In genomic region chr2:21501344-21502027, GRCh38 we compare ENCODE assay signal across 25 cellular contexts.
DNase-seq lines count a peak whose midpoint lies in the region; FAIRE-seq and TF ChIP-seq lines count a peak whose summit lies in the region.
"Had no signal": no experiment of that assay in that cellular context is flagged by ENCODE, and none has a peak within 500 bp of the region (broad histone marks: within the 10 kb centered on the region; RNA-seq: fewer than 3 reads in every experiment).

No MANE protein-coding gene starts in this region.

- H3K27ac ChIP-seq in PC-9, result no peak overlapping the region
- H3K27ac ChIP-seq: neural progenitor cell had no signal

- no peaks in the 10 kb centered on the region for H3K36me3 ChIP-seq in PC-9 (ENCODE audit: low read depth)
- H3K36me3 ChIP-seq: neural progenitor cell had no signal

- no peaks in the 10 kb centered on the region for H3F3A ChIP-seq in PC-9 (ENCODE audit: insufficient read depth, low read depth)

- CTCF ChIA-PET in PC-9 (lab: Charles Lee), result no interaction called here

- no TSS peak for BruUV-seq in PC-9 (replicated peaks; lab: Mats Ljungman, UMichigan)

- TF ChIP-seq CTCF in D721Med (IDR thresholded peaks at IDR 0.05; ENCODE audit: insufficient read depth, missing control alignments), result no peak
- no peak for TF ChIP-seq CTCF in fibroblast of villous mesenchyme (IDR thresholded peaks at IDR 0.05; ENCODE audit: insufficient read depth, low read depth, low read length)
- no peak for TF ChIP-seq CTCF in PC-9 (conservative IDR thresholded peaks at IDR 0.05)

- no peaks in the 10 kb centered on the region for H3K79me2 ChIP-seq in PC-9 (ENCODE audit: low read depth)

- H3K4me1 ChIP-seq in PC-9 (replicated peaks; ENCODE audit: insufficient read depth), result no peaks in the 10 kb centered on the region
- H3K4me1 ChIP-seq: neural progenitor cell had no signal

- H3K27me3 ChIP-seq in PC-9 (ENCODE audit: insufficient read depth, low read depth), result no peaks in the 10 kb centered on the region
- H3K27me3 ChIP-seq: neural progenitor cell had no signal

- 0 out of 2 replicates have a peak, but pooled peaks cover 5% of the 10 kb centered on the region for H3K9me2 ChIP-seq in PC-9 (ENCODE audit: insufficient read depth)
- H3K9me2 ChIP-seq: SK-N-SH had no signal

- no peaks in the 10 kb centered on the region for H3K9me3 ChIP-seq in PC-9 (ENCODE audit: insufficient read depth, low read depth)
- H3K9me3 ChIP-seq: SK-N-SH had no signal

- peak; percentile 2 for DNase-seq in AG08396 (ENCODE audit: low spot score)
- DNase-seq in D721Med (ENCODE audit: insufficient read length, low spot score), result no peak
- peak; percentile 10 for DNase-seq in fibroblast of villous mesenchyme (ENCODE audit: low read depth)
- DNase-seq in posterior vena cava (ENCODE audit: low spot score), result peak; percentile 42
- DNase-seq in activated CD4-positive, alpha-beta T cell treated with anti-CD3 and anti-CD28 coated beads, Interleukin-2, amount 50 U/mL, for 4 hours, result no peak
- no peak for DNase-seq in NCI-H748 (lab: John Stamatoyannopoulos, UW; ENCODE audit: unreplicated experiment)
- no peak for DNase-seq in PC-9
- DNase-seq: activated CD4-positive, alpha-beta T cell treated with anti-CD3 and anti-CD28 coated beads for 1 hour; activated CD8-positive, alpha-beta memory T cell treated with anti-CD3 and anti-CD28 coated beads, Interleukin-2, amount 50 U/mL, for 48 hours; activated CD8-positive, alpha-beta T cell treated with anti-CD3 and anti-CD28 coated beads for 36 hours; activated naive CD4-positive, alpha-beta T cell treated with Interleukin-2 at 50 U/mL for 16 hours; effector memory CD8-positive, alpha-beta T cell; erythroblast; HCEC 1CT; mesendoderm; MV-4-11; NCI-H2171; NCI-H510A treated with DMSO at 0.1 percent for 48 hours; PC-3; SK-N-SH; stimulated activated CD4-positive, alpha-beta T cell treated with anti-CD3 and anti-CD28 coated beads, Interleukin-4, amount 100 ng/mL, for 4 hours; substantia nigra had no signal

- intact Hi-C loops in posterior vena cava (cut with DNase I) (no loop called here), PC-9 (cut with micrococcal nuclease; ENCODE audit: unreplicated experiment) (no loop called here)

- no peak overlapping the region for H3K4me3 ChIP-seq in fibroblast of villous mesenchyme (ENCODE audit: low read depth, low read length)
- H3K4me3 ChIP-seq in PC-9, result no peak overlapping the region
- H3K4me3 ChIP-seq: neural progenitor cell had no signal

- H4K20me1 ChIP-seq in PC-9 (ENCODE audit: insufficient read depth), result no peaks in the 10 kb centered on the region

- POLR2A ChIA-PET in PC-9 (lab: Charles Lee; ENCODE audit: unreplicated experiment), result no interaction called here

- H3K4me2 ChIP-seq in PC-9, result no peak overlapping the region
- H3K4me2 ChIP-seq: neural progenitor cell, SK-N-SH had no signal

- FAIRE-seq in D721Med (lab: Jason Lieb, UNC), result peak; percentile 64
- FAIRE-seq: GM12892, TTC549 had no signal

- H2AFZ ChIP-seq in PC-9, result no peak overlapping the region
- H2AFZ ChIP-seq: neural progenitor cell had no signal

Comparison
In these comparisons a context has a peak if more than half of its experiments do, and no peak if none do; other contexts are left out.
1. DNase-seq: peak in AG08396 (single experiment), fibroblast of villous mesenchyme (single experiment) and posterior vena cava (single experiment); none in D721Med (single experiment), activated CD4-positive, alpha-beta T cell treated with anti-CD3 and anti-CD28 coated beads, Interleukin-2, amount 50 U/mL, for 4 hours (0 of 2), NCI-H748 (single experiment) and PC-9 (0 of 2).